Comparison of ENCODE assay signal across 8 cellular contexts in genomic region chr7:149773446-149774236, GRCh38. TPM values are rescaled to one million over a fixed set of nuclear protein-coding genes. Genes with fewer than 3 reads are reported as not detected.
DNase-seq lines count a peak whose midpoint lies in the region; ATAC-seq and TF ChIP-seq lines count a peak whose summit lies in the region.

ZNF467 (minus strand) TSS chr7:149773588; CDS start chr7:149771032, 2,556 bp downstream.

- DNase-seq in H7 (peak; percentile 84), NCI-H82 (lab: John Stamatoyannopoulos, UW) (peak; percentile 62), adipocyte (ENCODE audit: low read depth) (peak; percentile 44), left ventricle myocardium inferior (peak; percentile 79), posterior vena cava (ENCODE audit: low spot score) (peak; percentile 91), NCI-H524 treated with DMSO at 0.1 percent for 48 hours (lab: John Stamatoyannopoulos, UW) (no peak)

- intact Hi-C loops in left ventricle myocardium inferior (cut with micrococcal nuclease) (no loop called here), posterior vena cava (cut with DNase I) (no loop called here)

- no peaks in the 10 kb centered on the region for H3K4me1 ChIP-seq in adipocyte (ENCODE audit: control insufficient read depth, insufficient read depth, low read length)
- peaks cover 51% of the 10 kb centered on the region for H3K4me1 ChIP-seq in left ventricle myocardium inferior

- TF ChIP-seq CTCF in left ventricle myocardium inferior (IDR thresholded peaks at IDR 0.05; ENCODE audit: borderline replicate concordance): no peak

- H3K4me3 ChIP-seq in H7 (ENCODE audit: insufficient read depth, low read depth, low read length) (peak within 1 kb of the TSS; percentile 61), adipocyte (ENCODE audit: low read length) (peak within 1 kb of the TSS; percentile 56), left ventricle myocardium inferior (peak within 1 kb of the TSS; percentile 81)

- peak within 1 kb of the TSS; percentile 84 for H3K27ac ChIP-seq in left ventricle myocardium inferior (replicated peaks)

- no peaks in the 10 kb centered on the region for H3K36me3 ChIP-seq in H7 (replicated peaks; ENCODE audit: control insufficient read depth, insufficient read depth, low read length)
- H3K36me3 ChIP-seq in adipocyte (ENCODE audit: control insufficient read depth, insufficient read depth, low read length, severe bottlenecking): no peaks in the 10 kb centered on the region
- H3K36me3 ChIP-seq in left ventricle myocardium inferior: no peaks in the 10 kb centered on the region

- H3K9ac ChIP-seq in adipocyte (ENCODE audit: low read length): no peak within 1 kb of the TSS

- H3K9me3 ChIP-seq in adipocyte (ENCODE audit: control insufficient read depth, low read length) (no peaks in the 10 kb centered on the region), left ventricle myocardium inferior (replicated peaks) (no peaks in the 10 kb centered on the region)

- peaks cover 57% of the 10 kb centered on the region for H3K27me3 ChIP-seq in H7 (ENCODE audit: control insufficient read depth, insufficient read depth, low read length)
- peaks cover 31% of the 10 kb centered on the region for H3K27me3 ChIP-seq in adipocyte (replicated peaks; ENCODE audit: control insufficient read depth, insufficient read depth, low read length)
- H3K27me3 ChIP-seq in left ventricle myocardium inferior (ENCODE audit: low read depth): no peaks in the 10 kb centered on the region

- no peak for ATAC-seq in GM19395 (IDR thresholded peaks at IDR 0.05; ENCODE audit: unreplicated experiment)
- ATAC-seq in GM18858 (IDR thresholded peaks at IDR 0.05; ENCODE audit: unreplicated experiment): no peak

RNA-seq across cellular contexts. Expression of gene ZNF467, which starts in this region (rescaled TPM):
- total RNA-seq in H7 (2014; rRNA removed; shearing (Covaris generic)): 0.04 and 0.55 TPM in 2 replicates
- total RNA-seq in left ventricle myocardium inferior (5.2 TPM), posterior vena cava (10 to 100 TPM; 10.9 to 12.0 TPM)

Comparison
In these comparisons a context has a peak if more than half of its experiments do, and no peak if none do; other contexts are left out.
1. Peak in DNase-seq and H3K4me3 ChIP-seq in H7; RNA of the gene not detected or under 1 TPM.